ENCODE assay signal across 10 cellular contexts in genomic region chr4:2860391-2861348, GRCh38. TPM values are rescaled to one million over a fixed set of nuclear protein-coding genes. Genes with fewer than 3 reads are reported as not detected.
DNase-seq lines count a peak whose midpoint lies in the region; ATAC-seq, FAIRE-seq and TF ChIP-seq lines count a peak whose summit lies in the region.
"Had no signal": no experiment of that assay in that cellular context is flagged by ENCODE, and none has a peak within 500 bp of the region (broad histone marks: within the 10 kb centered on the region; RNA-seq: fewer than 3 reads in every experiment).

No MANE protein-coding gene starts in this region.

- no peak overlapping the region for H3K9ac ChIP-seq in K562 (ENCODE audit: insufficient read depth in 1 of 2, low read depth in 2 of 2, low read length in 2 of 2)

- CTCF ChIA-PET in K562 (lab: Yijun Ruan, JAX; ENCODE audit: low intra/inter-chr PET ratio) = no interaction called here

- no peak for TF ChIP-seq CTCF in K562 (IDR thresholded peaks at IDR 0.05 in 2 of 3, conservative IDR thresholded peaks at IDR 0.05 in 1 of 3; ENCODE audit: insufficient read depth in 2 of 3, low read depth in 1 of 3, low read length in 3 of 3)
- TF ChIP-seq CTCF in spleen (IDR thresholded peaks at IDR 0.05 in 8 of 11, conservative IDR thresholded peaks at IDR 0.05 in 3 of 11) = no peak

- H3K27ac ChIP-seq in K562 (ENCODE audit: extremely low read depth, low read depth, low read length) (no peak overlapping the region), spleen (peak overlapping the region; percentile 10 to 74 (median 70))
- H3K27ac ChIP-seq: ovary had no signal

- FAIRE-seq in K562 (lab: Jason Lieb, UNC) = no peak

- POLR2A ChIA-PET in K562 (lab: Yijun Ruan, JAX) = interaction anchor here (0.6 to 4.2 kb wide), 5 partner anchors 9 to 69 kb away, joined by 3 to 16 read pairs (median 3); no protein-coding TSS in a partner anchor

- 39% methylated on average over 6 of the region's 6 CpGs for WGBS in K562 (ENCODE audit: insufficient coverage, low coverage, missing lambda C conversion rate)
- WGBS in spleen, 5 donors = 65 to 83% (median 79%) methylated on average over 6 of the region's 6 CpGs

- H3K4me3 ChIP-seq in K562 = no peak overlapping the region
- peak overlapping the region in 1 of 8 donors; percentile 4 for H3K4me3 ChIP-seq in spleen
- H3K4me3 ChIP-seq: ovary had no signal

- intact Hi-C loops in K562 (cut with micrococcal nuclease) = no loop called here
- intact Hi-C loops in spleen (cut with DNase I; ENCODE audit: low total_unique reads) = no loop called here

- H3K4me1 ChIP-seq in K562 (replicated peaks in 1 of 2; ENCODE audit: control insufficient read depth in 2 of 2, insufficient read depth in 2 of 2, low read length in 2 of 2) (peaks cover 15 to 39% of the 10 kb centered on the region in 2 experiments), spleen (peaks cover 76 to 100% (median 96%) of the 10 kb centered on the region in 6 donors)

- BruUV-seq in K562 (replicated peaks; lab: Mats Ljungman, UMichigan) = no TSS peak

- DNase-seq in M059J (ENCODE audit: low read depth) = peak; percentile 10
- DNase-seq in K562 (ENCODE audit: extremely low read depth in 1 of 4, low spot score in 3 of 4) = peak in 2 of 4 experiments; percentile 17 to 32
- peak; percentile 31 for DNase-seq in left kidney (ENCODE audit: low read depth, low spot score)
- no peak for DNase-seq in spleen
- no peak for DNase-seq in cerebellum (ENCODE audit: low spot score)
- DNase-seq: NCI-H1092 had no signal

- H3K27me3 ChIP-seq in K562 (ENCODE audit: control insufficient read depth in 2 of 2, insufficient read depth in 2 of 2, low read length in 2 of 2) (no peaks in the 10 kb centered on the region), spleen (replicated peaks in 1 of 7) (no peaks in the 10 kb centered on the region)
- H3K27me3 ChIP-seq: ovary had no signal

- peaks cover 5% of the 10 kb centered on the region; the same call in 1 of the 3 replicates for H3K36me3 ChIP-seq in K562 (ENCODE audit: control insufficient read depth, insufficient read depth, low read length)
- H3K36me3 ChIP-seq in spleen = peaks cover 0 to 4% (median 0%) of the 10 kb centered on the region in 6 donors
- H3K36me3 ChIP-seq: ovary had no signal

- H2AFZ ChIP-seq in K562 (ENCODE audit: low read depth, low read length) = no peak overlapping the region

- in situ Hi-C loops in K562 (cut with MboI) = no loop called here

- no peak for TF ChIP-seq POLR2A in K562 (conservative IDR thresholded peaks at IDR 0.05)
- no peak for TF ChIP-seq POLR2A in spleen (IDR thresholded peaks at IDR 0.05)
- TF ChIP-seq POLR2A in GM18505 (IDR thresholded peaks at IDR 0.05; ENCODE audit: borderline replicate concordance, extremely low read depth, insufficient read depth, insufficient read length) = no peak

- H3K9me3 ChIP-seq in K562 (replicated peaks; ENCODE audit: control insufficient read depth, insufficient read depth, low read depth, low read length) = no peaks in the 10 kb centered on the region
- H3K9me3 ChIP-seq in spleen = no peaks in the 10 kb centered on the region
- H3K9me3 ChIP-seq: ovary had no signal

- H3K9me1 ChIP-seq in K562 (ENCODE audit: control insufficient read depth, insufficient read depth, low read length) = no peaks in the 10 kb centered on the region

- no peak for TF ChIP-seq EP300 in K562 (IDR thresholded peaks at IDR 0.05; ENCODE audit: low read length)

- H3K79me2 ChIP-seq in K562 (ENCODE audit: control insufficient read depth, insufficient read depth, low read length) = peaks cover 95% of the 10 kb centered on the region

- no peak for TF ChIP-seq RAD21 in K562 (CRISPR knock-in tag; conservative IDR thresholded peaks at IDR 0.05 in 1 of 2, IDR thresholded peaks at IDR 0.05 in 1 of 2)

- H3K4me2 ChIP-seq in K562 (ENCODE audit: insufficient read depth, low read length) = no peak overlapping the region

- peak; percentile 38 for ATAC-seq in K562
- no peak for ATAC-seq in GM21723 (IDR thresholded peaks at IDR 0.05; ENCODE audit: unreplicated experiment)
- no peak for ATAC-seq in GM18505 (IDR thresholded peaks at IDR 0.05; ENCODE audit: unreplicated experiment)
- no peak for ATAC-seq in HG03280 (IDR thresholded peaks at IDR 0.05; ENCODE audit: unreplicated experiment)

- H4K20me1 ChIP-seq in K562 (replicated peaks; ENCODE audit: control insufficient read depth, insufficient read depth, low read length) = peaks cover 41% of the 10 kb centered on the region

TF ChIP-seq in K562, 482 proteins besides CTCF, POLR2A, EP300 and RAD21 (continues in another document):
- TF ChIP-seq SP1 (CRISPR knock-in tag; IDR thresholded peaks at IDR 0.05) (no peak), CGGBP1 (CRISPR knock-in tag; IDR thresholded peaks at IDR 0.05) (no peak), SRSF3 (IDR thresholded peaks at IDR 0.05; ENCODE audit: insufficient read depth, low read length) (no peak), SOX6 (IDR thresholded peaks at IDR 0.05) (peak; percentile 48), MXD1 (CRISPR knock-in tag; IDR thresholded peaks at IDR 0.05; ENCODE audit: borderline replicate concordance, poor library complexity, severe bottlenecking) (no peak), ZZZ3 (IDR thresholded peaks at IDR 0.05) (no peak), TOE1 (IDR thresholded peaks at IDR 0.05; ENCODE audit: borderline replicate concordance) (no peak), TOE1 (CRISPR knock-in tag; IDR thresholded peaks at IDR 0.05; ENCODE audit: borderline replicate concordance, low read depth) (no peak), RERE (CRISPR knock-in tag; IDR thresholded peaks at IDR 0.05; ENCODE audit: borderline replicate concordance) (no peak), NFXL1 (CRISPR knock-in tag; IDR thresholded peaks at IDR 0.05) (no peak)

RNA-seq across cellular contexts. Expression of gene ADD1, which starts 17.0 kb away (rescaled TPM):
- 143 and 193 TPM in 2 replicates for total RNA-seq in M059J (2014; rRNA removed; shearing (Covaris generic))
- total RNA-seq in K562 (2011; cell fraction: chromatin; rRNA removed; ENCODE audit: low replicate concordance) = 289 and 338 TPM in 2 replicates
- 122 and 133 TPM in 2 replicates for total RNA-seq in K562 (2011; cell fraction: nucleolus; rRNA removed)
- 186 and 236 TPM in 2 replicates for total RNA-seq in K562 (2011; cell fraction: nucleoplasm; rRNA removed)
- 104 and 140 TPM in 2 replicates for total RNA-seq in K562 (2014; rRNA removed)
- 67.1 and 80.8 TPM in 2 replicates for total RNA-seq in K562 (2014; rRNA removed; fragmentation: Illumina TruSeq; extraction: Trizol)
- total RNA-seq in K562 (2015; rRNA removed; fragmentation: Illumina TruSeq; extraction: Trizol) = 74.0 and 76.9 TPM in 2 replicates
- total RNA-seq in K562 (2021) = 145 and 153 TPM in 2 replicates
- 72.4 and 77.0 TPM in 2 replicates for polyA plus RNA-seq in K562 (2011; rRNA removed)
- 85.9 and 111 TPM in 2 replicates for polyA plus RNA-seq in K562 (2011; cell fraction: cytosol; rRNA removed)
- 164 and 189 TPM in 2 replicates for polyA plus RNA-seq in K562 (2011; cell fraction: nucleus; rRNA removed)
- polyA plus RNA-seq in K562 (2012) = 141 and 159 TPM in 2 replicates
- 99.7 and 110 TPM in 2 replicates for polyA plus RNA-seq in K562 (2014; fragmentation: Illumina TruSeq; extraction: Trizol)
- 10 to 100 TPM; 17.5 to 20.7 TPM for polyA plus RNA-seq in K562 (2014; fragmentation: Nextera tagmentation; extraction: Ambion mirVana)
- 87.7 and 121 TPM in 2 replicates for polyA plus RNA-seq in K562 (2014; rRNA removed)
- 65.9 and 67.4 TPM in 2 replicates for polyA minus RNA-seq in K562 (2011; rRNA and poly(A)+ RNA removed)
- polyA minus RNA-seq in K562 (2011; cell fraction: cytosol; rRNA and poly(A)+ RNA removed) = 46.7 and 62.1 TPM in 2 replicates
- 57.5 and 58.6 TPM in 2 replicates for polyA minus RNA-seq in K562 (2011; cell fraction: nucleus; rRNA and poly(A)+ RNA removed)
- total RNA-seq in spleen = 100 to 1,000 TPM; 260 to 348 (median 295) TPM
- polyA plus RNA-seq in spleen = 100 to 1,000 TPM; 175 to 224 (median 194) TPM
- total RNA-seq in cerebellum = 201 TPM

Comparison
In these comparisons a context has a peak if more than half of its experiments do, and no peak if none do; other contexts are left out.
1. DNase-seq: peak in M059J (single experiment) and left kidney (single experiment); none in spleen (single experiment) and cerebellum (single experiment).